1 cellular context compared by ENCODE assay signal in genomic region chr4:183506389-183506735, GRCh38.
TF ChIP-seq lines count a peak whose summit lies in the region.

No MANE protein-coding gene starts in this region.

TF ChIP-seq in A549, 52 proteins besides CTCF, POLR2A, EP300 and RAD21 (continued from another document):
- TF ChIP-seq ELK1 (IDR thresholded peaks at IDR 0.05; ENCODE audit: low read depth, low read length): no peak
- TF ChIP-seq EHF (CRISPR knock-in tag; IDR thresholded peaks at IDR 0.05): no peak
- TF ChIP-seq NPAS2 (CRISPR knock-in tag; IDR thresholded peaks at IDR 0.05; ENCODE audit: borderline replicate concordance): no peak
- TF ChIP-seq HOXB13 (CRISPR knock-in tag; IDR thresholded peaks at IDR 0.05; ENCODE audit: low read depth): no peak
- TF ChIP-seq SMC3 (IDR thresholded peaks at IDR 0.05): no peak
- TF ChIP-seq JUNB (IDR thresholded peaks at IDR 0.05): no peak
- no peak for TF ChIP-seq CHD4 (IDR thresholded peaks at IDR 0.05; ENCODE audit: borderline replicate concordance)
TF ChIP-seq in A549: peak in this region for 0.
